10 cellular contexts compared by ENCODE assay signal in genomic region chrX:10016516-10017132, GRCh38. TPM values are rescaled to one million over a fixed set of nuclear protein-coding genes. Genes with fewer than 3 reads are reported as not detected.
DNase-seq lines count a peak whose midpoint lies in the region; ATAC-seq, FAIRE-seq and TF ChIP-seq lines count a peak whose summit lies in the region.
"Had no signal": no experiment of that assay in that cellular context is flagged by ENCODE, and none has a peak within 500 bp of the region (broad histone marks: within the 10 kb centered on the region; RNA-seq: fewer than 3 reads in every experiment).

No MANE protein-coding gene starts in this region.

- H3K4me3 ChIP-seq in CD4-positive, CD25-positive, alpha-beta regulatory T cell (ENCODE audit: low read depth, low read length) = no peak overlapping the region
- peak overlapping the region; percentile 73 for H3K4me3 ChIP-seq in OCI-LY7 (ENCODE audit: low read depth, low read length, poor library complexity, severe bottlenecking)
- H3K4me3 ChIP-seq in endothelial cell of umbilical vein (replicated peaks in 1 of 3; ENCODE audit: insufficient read depth in 1 of 3, low read depth in 1 of 3, low read length in 3 of 3) = peak overlapping the region; percentile 83 to 89 (median 85)
- H3K4me3 ChIP-seq in neuron (ENCODE audit: low read length) = peak overlapping the region; percentile 66

- peak overlapping the region; percentile 77 to 91 (median 84) for H3K4me3 Mint-ChIP-seq in CD4-positive, CD25-positive, alpha-beta regulatory T cell

- BruUV-seq in OCI-LY7 (replicated peaks; lab: Mats Ljungman, UMichigan) (TSS peak; percentile 73), endothelial cell of umbilical vein (replicated peaks; lab: Mats Ljungman, UMichigan) (TSS peak; percentile 51)

- intact Hi-C loops in OCI-LY7 (cut with micrococcal nuclease; ENCODE audit: unreplicated experiment) = no loop called here
- intact Hi-C loops in endothelial cell of umbilical vein (cut with micrococcal nuclease) = loop anchor here (1.0 kb wide), 1 partner anchor 32 kb away; no protein-coding TSS in a partner anchor

- H2AFZ ChIP-seq in OCI-LY7 (ENCODE audit: low read length) = no peak overlapping the region
- no peak overlapping the region for H2AFZ ChIP-seq in endothelial cell of umbilical vein (ENCODE audit: low read depth, low read length)
- no peak overlapping the region for H2AFZ ChIP-seq in neuron (ENCODE audit: low read depth, low read length)

- H3K4me2 ChIP-seq in OCI-LY7 (ENCODE audit: low read length) = peak overlapping the region; percentile 84
- peak overlapping the region; percentile 94 for H3K4me2 ChIP-seq in endothelial cell of umbilical vein (ENCODE audit: insufficient read depth, low read length)

- peaks cover 7% of the 10 kb centered on the region for H3K4me1 ChIP-seq in CD4-positive, CD25-positive, alpha-beta regulatory T cell (ENCODE audit: control insufficient read depth, insufficient read depth, low read length, poor library complexity, severe bottlenecking)
- H3K4me1 ChIP-seq in OCI-LY7 (ENCODE audit: insufficient read depth, low read length, poor library complexity, severe bottlenecking) (peaks cover 26% of the 10 kb centered on the region), endothelial cell of umbilical vein (ENCODE audit: control insufficient read depth, extremely low read depth, insufficient read depth, low read length) (peaks cover 50% of the 10 kb centered on the region), neuron (ENCODE audit: insufficient read depth, low read length) (peaks cover 15% of the 10 kb centered on the region)

- no peak for TF ChIP-seq POLR2A in endothelial cell of umbilical vein (IDR thresholded peaks at IDR 0.05; ENCODE audit: low read depth, low read length)

- H3K79me2 ChIP-seq in OCI-LY7 (ENCODE audit: insufficient read depth, low read depth, low read length) (peaks cover 16% of the 10 kb centered on the region; the same call in 1 of the 2 replicates), endothelial cell of umbilical vein (ENCODE audit: control insufficient read depth, insufficient read depth, low read length) (peaks cover 57% of the 10 kb centered on the region)

- no peak for TF ChIP-seq CTCF in OCI-LY7 (conservative IDR thresholded peaks at IDR 0.05; ENCODE audit: low read length)
- no peak for TF ChIP-seq CTCF in endothelial cell of umbilical vein (IDR thresholded peaks at IDR 0.05; ENCODE audit: extremely low read depth in 1 of 2, insufficient read depth in 1 of 2, low read depth in 1 of 2, low read length in 2 of 2)

- H3K9me3 ChIP-seq in CD4-positive, CD25-positive, alpha-beta regulatory T cell (ENCODE audit: control insufficient read depth in 2 of 2, low read length in 2 of 2) = no peaks in the 10 kb centered on the region
- H3K9me3 ChIP-seq in OCI-LY7 (ENCODE audit: low read length) (no peaks in the 10 kb centered on the region), endothelial cell of umbilical vein (replicated peaks; ENCODE audit: control insufficient read depth, insufficient read depth, low read length) (no peaks in the 10 kb centered on the region), neuron (ENCODE audit: low read length) (peaks cover 2% of the 10 kb centered on the region)

- H3K4me1 Mint-ChIP-seq in CD4-positive, CD25-positive, alpha-beta regulatory T cell = peaks cover 17 to 38% (median 22%) of the 10 kb centered on the region in 4 donors

- no peak overlapping the region for H3K27ac Mint-ChIP-seq in CD4-positive, CD25-positive, alpha-beta regulatory T cell

- H3K36me3 Mint-ChIP-seq in CD4-positive, CD25-positive, alpha-beta regulatory T cell = no peaks in the 10 kb centered on the region

- FAIRE-seq in endothelial cell of umbilical vein (lab: Jason Lieb, UNC) = no peak
- no peak for FAIRE-seq in HTR-8/SVneo (lab: Jason Lieb, UNC)

- no peaks in the 10 kb centered on the region for H3K9me2 ChIP-seq in OCI-LY7 (ENCODE audit: insufficient read depth, low read length)

- H3K9ac ChIP-seq in endothelial cell of umbilical vein (replicated peaks; ENCODE audit: extremely low read depth, insufficient read depth, low read length) = peak overlapping the region; percentile 96

- no peaks in the 10 kb centered on the region for H3K36me3 ChIP-seq in CD4-positive, CD25-positive, alpha-beta regulatory T cell (ENCODE audit: control insufficient read depth, insufficient read depth, low read length)
- no peaks in the 10 kb centered on the region for H3K36me3 ChIP-seq in OCI-LY7 (ENCODE audit: insufficient read depth, low read length)
- H3K36me3 ChIP-seq in endothelial cell of umbilical vein (ENCODE audit: control insufficient read depth in 2 of 2, extremely low read depth in 1 of 2, insufficient read depth in 2 of 2, low read length in 2 of 2) = no peaks in the 10 kb centered on the region
- no peaks in the 10 kb centered on the region for H3K36me3 ChIP-seq in neuron (ENCODE audit: insufficient read depth, low read length)

- no peaks in the 10 kb centered on the region for H3K27me3 Mint-ChIP-seq in CD4-positive, CD25-positive, alpha-beta regulatory T cell

- CTCF ChIA-PET in OCI-LY7 (lab: Charles Lee; ENCODE audit: unreplicated experiment) = no interaction called here
- CTCF ChIA-PET in endothelial cell of umbilical vein (lab: Charles Lee) = interaction anchor here (1.1 to 1.5 kb wide), 5 partner anchors 14 to 102 kb away, joined by 3 to 8 read pairs (median 4); no protein-coding TSS in a partner anchor

- peaks cover 3% of the 10 kb centered on the region; the same call in 1 of the 2 replicates for H4K20me1 ChIP-seq in OCI-LY7 (ENCODE audit: insufficient read depth, low read length)
- H4K20me1 ChIP-seq in endothelial cell of umbilical vein (replicated peaks; ENCODE audit: control insufficient read depth, extremely low read depth, insufficient read depth, low read length) = no peaks in the 10 kb centered on the region

- no peak for ATAC-seq in CD4-positive, CD25-positive, alpha-beta regulatory T cell (ENCODE audit: low read depth in 2 of 2)
- ATAC-seq in HG03108 (IDR thresholded peaks at IDR 0.05; ENCODE audit: unreplicated experiment) = no peak

- DNase-seq in CD4-positive, CD25-positive, alpha-beta regulatory T cell = no peak
- no peak for DNase-seq in OCI-LY7 (ENCODE audit: low spot score)
- peak; percentile 34 for DNase-seq in endothelial cell of umbilical vein (ENCODE audit: low read depth, low spot score)
- DNase-seq in NCI-H146 (lab: John Stamatoyannopoulos, UW) = no peak
- DNase-seq in NCI-H345 treated with DMSO at 0.1 percent for 48 hours (lab: John Stamatoyannopoulos, UW; ENCODE audit: unreplicated experiment) = no peak
- no peak for DNase-seq in HTR-8/SVneo (ENCODE audit: insufficient read length, low spot score)
- DNase-seq: effector memory CD4-positive, alpha-beta T cell; NCI-H1694 treated with DMSO at 0.1 percent for 48 hours had no signal

- no peaks in the 10 kb centered on the region for H3K27me3 ChIP-seq in CD4-positive, CD25-positive, alpha-beta regulatory T cell (ENCODE audit: control insufficient read depth, insufficient read depth, low read length)
- H3K27me3 ChIP-seq in endothelial cell of umbilical vein (ENCODE audit: control insufficient read depth in 2 of 2, insufficient read depth in 2 of 2, low read length in 2 of 2) (no peaks in the 10 kb centered on the region), neuron (ENCODE audit: insufficient read depth, low read length) (no peaks in the 10 kb centered on the region)

- H3K9me1 ChIP-seq in endothelial cell of umbilical vein (replicated peaks; ENCODE audit: control insufficient read depth, extremely low read depth, insufficient read depth, low read length) = no peaks in the 10 kb centered on the region

- POLR2A ChIA-PET in OCI-LY7 (lab: Charles Lee) (interaction anchor here (0.6 to 1.8 kb wide), 5 partner anchors 25 to 189 kb away, joined by 3 to 5 read pairs (median 3); no protein-coding TSS in a partner anchor), endothelial cell of umbilical vein (lab: Charles Lee) (interaction anchor here (0.7 kb wide), 1 partner anchor 13 kb away, joined by 3 read pairs; no protein-coding TSS in a partner anchor)

- dilution Hi-C loops in endothelial cell of umbilical vein (cut with MboI; ENCODE audit: extremely low pct_ligation_motif_present, low sequenced_read_pairs) = no loop called here

- no peak overlapping the region for H3K27ac ChIP-seq in CD4-positive, CD25-positive, alpha-beta regulatory T cell (ENCODE audit: insufficient read depth, low read length, poor library complexity, severe bottlenecking)
- H3K27ac ChIP-seq in OCI-LY7 (ENCODE audit: low read depth, low read length, poor library complexity, severe bottlenecking) (no peak overlapping the region), endothelial cell of umbilical vein (ENCODE audit: insufficient read depth, low read depth, low read length) (peak overlapping the region; percentile 94)

- H3K9me3 Mint-ChIP-seq in CD4-positive, CD25-positive, alpha-beta regulatory T cell = peaks cover 0 to 2% (median 0%) of the 10 kb centered on the region in 7 donors

TF ChIP-seq in endothelial cell of umbilical vein, 7 proteins besides CTCF, POLR2A, EP300 and RAD21:
- TF ChIP-seq EZH2 (IDR thresholded peaks at IDR 0.05; ENCODE audit: borderline replicate concordance, low read depth, low read length, severe bottlenecking) = no peak
- TF ChIP-seq POLR2AphosphoS5 (IDR thresholded peaks at IDR 0.05; ENCODE audit: insufficient read depth, low read depth, low read length) = no peak
- no peak for TF ChIP-seq MAX (IDR thresholded peaks at IDR 0.05; ENCODE audit: insufficient read depth, insufficient read length)
- no peak for TF ChIP-seq MYC (IDR thresholded peaks at IDR 0.05; ENCODE audit: low read depth, low read length)
- no peak for TF ChIP-seq JUN (IDR thresholded peaks at IDR 0.05; ENCODE audit: borderline replicate concordance, insufficient read depth, insufficient read length, low read depth)
- no peak for TF ChIP-seq GATA2 (IDR thresholded peaks at IDR 0.05; ENCODE audit: insufficient read depth, insufficient read length, low read depth, low read length)
- no peak for TF ChIP-seq FOS (IDR thresholded peaks at IDR 0.05; ENCODE audit: borderline replicate concordance, insufficient read depth, low read length)

RNA-seq across cellular contexts. Expression of gene CLDN34, which starts 49.5 kb away (rescaled TPM):
- total RNA-seq in CD4-positive, CD25-positive, alpha-beta regulatory T cell = not detected
- not detected for polyA plus RNA-seq in CD4-positive, CD25-positive, alpha-beta regulatory T cell
- total RNA-seq in OCI-LY7 (2014; rRNA removed; shearing (Covaris generic)) = not detected in 2 replicates
- not detected in 2 replicates for total RNA-seq in OCI-LY7 (2022)
- total RNA-seq in endothelial cell of umbilical vein = 0.35 and 0.46 TPM in 2 replicates
- 0.08 and 0.14 TPM in 2 replicates for polyA plus RNA-seq in endothelial cell of umbilical vein
- 0.08 and 0.12 TPM in 2 replicates for polyA plus RNA-seq in endothelial cell of umbilical vein (2011; cell fraction: cytosol; rRNA removed)
- 0.88 and 0.99 TPM in 2 replicates for polyA plus RNA-seq in endothelial cell of umbilical vein (2011; cell fraction: nucleus; rRNA removed)
- polyA plus RNA-seq in endothelial cell of umbilical vein (2012) = not detected in 2 replicates
- 0.40 and 1.8 TPM in 2 replicates for polyA minus RNA-seq in endothelial cell of umbilical vein
- polyA minus RNA-seq in endothelial cell of umbilical vein (2011; cell fraction: cytosol; rRNA and poly(A)+ RNA removed) = not detected
- 2.0 and 2.6 TPM in 2 replicates for polyA minus RNA-seq in endothelial cell of umbilical vein (2011; cell fraction: nucleus; rRNA and poly(A)+ RNA removed)
